Comparison of ENCODE assay signal across 1 cellular context in the genomic region with DNA sequence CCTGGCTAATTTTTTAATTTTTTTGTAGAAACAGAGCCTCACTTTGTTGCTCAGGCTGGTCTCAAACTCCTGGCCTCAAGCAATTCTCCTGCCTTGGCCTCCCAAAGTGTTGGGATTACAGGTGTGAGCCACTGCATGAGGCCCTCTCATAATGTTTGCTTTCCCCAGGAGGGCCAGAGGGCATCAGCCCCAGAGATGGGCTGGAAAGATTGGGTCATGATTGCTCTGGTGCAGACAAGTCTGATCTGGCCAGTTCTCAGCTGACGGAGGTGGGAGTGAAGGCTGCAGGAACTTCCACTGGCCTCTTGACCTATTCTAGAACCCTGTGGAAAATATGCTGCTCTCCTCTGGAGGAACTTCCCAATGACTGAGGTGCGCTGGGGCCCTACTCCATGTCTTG.
TF ChIP-seq lines count a peak whose summit lies in the region.

No MANE protein-coding gene starts in this region.

TF ChIP-seq in liver, 16 proteins besides CTCF, POLR2A, EP300 and RAD21 (continued from another document):
- peak in 1 of 2 donors; percentile 22 for TF ChIP-seq EGR1 (IDR thresholded peaks at IDR 0.05; ENCODE audit: low read depth in 2 of 2)
